Comparison of ENCODE assay signal across 8 cellular contexts in genomic region chr22:20206709-20207215, GRCh38. TPM values are rescaled to one million over a fixed set of nuclear protein-coding genes. Genes with fewer than 3 reads are reported as not detected.
DNase-seq lines count a peak whose midpoint lies in the region; ATAC-seq and TF ChIP-seq lines count a peak whose summit lies in the region.

No MANE protein-coding gene starts in this region.

- intact Hi-C loops in Right ventricle myocardium superior (cut with DNase I) (no loop called here), cardiac septum (cut with DNase I) (no loop called here), prostate gland (cut with DNase I) (no loop called here)

- H3K27me3 ChIP-seq in RWPE2 (ENCODE audit: insufficient read depth, poor library complexity, severe bottlenecking) = no peaks in the 10 kb centered on the region
- no peaks in the 10 kb centered on the region for H3K27me3 ChIP-seq in prostate gland (replicated peaks; ENCODE audit: insufficient read depth)
- no peaks in the 10 kb centered on the region for H3K27me3 ChIP-seq in BE2C

- TF ChIP-seq CTCF in RWPE2 (IDR thresholded peaks at IDR 0.05; ENCODE audit: poor library complexity, severe bottlenecking) (peak; percentile 17), epithelial cell of proximal tubule (conservative IDR thresholded peaks at IDR 0.05; ENCODE audit: low read depth, low read length) (no peak), prostate gland (IDR thresholded peaks at IDR 0.05) (no peak), BE2C (IDR thresholded peaks at IDR 0.05; ENCODE audit: low read depth, low read length) (no peak)

- H3K36me3 ChIP-seq in RWPE2 (ENCODE audit: low read depth) = no peaks in the 10 kb centered on the region
- H3K36me3 ChIP-seq in prostate gland = no peaks in the 10 kb centered on the region
- H3K36me3 ChIP-seq in BE2C = no peaks in the 10 kb centered on the region

- no peaks in the 10 kb centered on the region for H3K9me3 ChIP-seq in RWPE2 (ENCODE audit: severe bottlenecking)
- no peaks in the 10 kb centered on the region for H3K9me3 ChIP-seq in prostate gland
- no peaks in the 10 kb centered on the region for H3K9me3 ChIP-seq in BE2C

- peak overlapping the region; percentile 67 for H3K27ac ChIP-seq in RWPE2 (ENCODE audit: poor library complexity, severe bottlenecking)
- H3K27ac ChIP-seq in prostate gland = peak overlapping the region; percentile 48 to 52

- WGBS in prostate gland = 55% methylated on average over 9 of the region's 9 CpGs

- peaks cover 16% of the 10 kb centered on the region for H3K4me1 ChIP-seq in RWPE2 (ENCODE audit: insufficient read depth, poor library complexity, severe bottlenecking)
- H3K4me1 ChIP-seq in prostate gland (replicated peaks) = no peaks in the 10 kb centered on the region
- peaks cover 11% of the 10 kb centered on the region for H3K4me1 ChIP-seq in BE2C

- ATAC-seq in Right ventricle myocardium superior (ENCODE audit: poor library complexity) (peak; percentile 14), RWPE2 (ENCODE audit: low read depth) (peak; percentile 23), GM18502 (IDR thresholded peaks at IDR 0.05; ENCODE audit: poor library complexity, unreplicated experiment) (no peak)

- DNase-seq in Right ventricle myocardium superior (peak; percentile 55), cardiac septum (ENCODE audit: low spot score) (no peak), RWPE2 (ENCODE audit: low spot score) (no peak), epithelial cell of proximal tubule (ENCODE audit: low read depth) (no peak), prostate gland (ENCODE audit: low spot score) (no peak), T1000 (lab: John Stamatoyannopoulos, UW) (no peak), BE2C (no peak)

- peak overlapping the region; percentile 57 for H3K4me3 ChIP-seq in RWPE2 (ENCODE audit: severe bottlenecking)
- H3K4me3 ChIP-seq in epithelial cell of proximal tubule (ENCODE audit: low read depth, low read length) = peak overlapping the region; percentile 52
- peak overlapping the region; percentile 23 to 39 for H3K4me3 ChIP-seq in prostate gland
- no peak overlapping the region for H3K4me3 ChIP-seq in BE2C (ENCODE audit: low read depth, low read length)

- no peak for TF ChIP-seq POLR2A in prostate gland (IDR thresholded peaks at IDR 0.05)

RNA-seq across cellular contexts. Expression of gene CCDC188, which starts 55.9 kb away (rescaled TPM):
- total RNA-seq in Right ventricle myocardium superior (0.30 TPM), cardiac septum (0.67 TPM), epithelial cell of proximal tubule (0.36 TPM in 1 of 2 replicates, not detected in the other), prostate gland (1 to 10 TPM in 1 of 2 donors, not detected in 1; 1.2 TPM)
- 24.1 TPM for polyA plus RNA-seq in BE2C (2012; ENCODE audit: insufficient read depth, insufficient read length, low read depth)
